Comparison of ENCODE assay signal across 8 cellular contexts in genomic region chr17:5078106-5079028, GRCh38. TPM values are rescaled to one million over a fixed set of nuclear protein-coding genes. Genes with fewer than 3 reads are reported as not detected.
DNase-seq lines count a peak whose midpoint lies in the region; ATAC-seq, FAIRE-seq and TF ChIP-seq lines count a peak whose summit lies in the region.

Gene ZFP3, plus strand, starts transcription at chr17:5078467. Its CDS starts 13,038 bp downstream, at chr17:5091505.

- H3K4me2 ChIP-seq in K562 (ENCODE audit: insufficient read depth, low read length) = no peak within 1 kb of the TSS

- H3K36me3 ChIP-seq in K562 (ENCODE audit: control insufficient read depth, insufficient read depth, low read length) = no peaks in the 10 kb centered on the region

- peaks cover 0 to 10% of the 10 kb centered on the region in 2 experiments; a peak in 2 of 5 replicates for H3K4me1 ChIP-seq in K562 (replicated peaks in 1 of 2; ENCODE audit: control insufficient read depth in 2 of 2, insufficient read depth in 2 of 2, low read length in 2 of 2)

- no peak within 1 kb of the TSS for H3K9ac ChIP-seq in K562 (ENCODE audit: insufficient read depth in 1 of 2, low read depth in 2 of 2, low read length in 2 of 2)

- ATAC-seq in GM21529 (IDR thresholded peaks at IDR 0.05; ENCODE audit: unreplicated experiment) = peak; percentile 77
- no peak for ATAC-seq in K562

- TF ChIP-seq CTCF in K562 (IDR thresholded peaks at IDR 0.05 in 2 of 3, conservative IDR thresholded peaks at IDR 0.05 in 1 of 3; ENCODE audit: insufficient read depth in 2 of 3, low read depth in 1 of 3, low read length in 3 of 3) = no peak

- H3K27ac ChIP-seq in K562 (ENCODE audit: extremely low read depth, low read depth, low read length) = no peak within 1 kb of the TSS

- peaks cover 2 to 9% of the 10 kb centered on the region in 2 experiments; a peak in 2 of 5 replicates for H3K27me3 ChIP-seq in K562 (ENCODE audit: control insufficient read depth in 2 of 2, insufficient read depth in 2 of 2, low read length in 2 of 2)

- no peaks in the 10 kb centered on the region for H3K9me1 ChIP-seq in K562 (ENCODE audit: control insufficient read depth, insufficient read depth, low read length)

- in situ Hi-C loops in K562 (cut with MboI) = no loop called here

- POLR2A ChIA-PET in K562 (lab: Yijun Ruan, JAX) = no interaction called here

- CTCF ChIA-PET in K562 (lab: Yijun Ruan, JAX; ENCODE audit: low intra/inter-chr PET ratio) = no interaction called here

- TF ChIP-seq EP300 in K562 (IDR thresholded peaks at IDR 0.05; ENCODE audit: low read length) = no peak

- no peak for TF ChIP-seq POLR2A in K562 (conservative IDR thresholded peaks at IDR 0.05)

- FAIRE-seq in K562 (lab: Jason Lieb, UNC) = no peak

- H3K4me3 ChIP-seq in K562 = no peak within 1 kb of the TSS

- intact Hi-C loops in K562 (cut with micrococcal nuclease) = no loop called here

- no peaks in the 10 kb centered on the region for H4K20me1 ChIP-seq in K562 (replicated peaks; ENCODE audit: control insufficient read depth, insufficient read depth, low read length)

- no peaks in the 10 kb centered on the region for H3K79me2 ChIP-seq in K562 (ENCODE audit: control insufficient read depth, insufficient read depth, low read length)

- WGBS in K562 (ENCODE audit: insufficient coverage, low coverage, missing lambda C conversion rate) = 38% methylated on average over 31 of the region's 75 CpGs

- DNase-seq in DMS79 (lab: John Stamatoyannopoulos, UW) (peak; percentile 93), NCI-H1092 (lab: John Stamatoyannopoulos, UW) (peak; percentile 73), T-helper 22 cell (ENCODE audit: low read depth) (peak; percentile 48), K562 (ENCODE audit: extremely low read depth in 1 of 4, low spot score in 3 of 4) (no peak), iPS-NIHi11 (ENCODE audit: low spot score) (peak; percentile 75), smooth muscle cell of the brain vasculature (ENCODE audit: low read depth, low spot score) (peak; percentile 43), islet precursor cell (no peak)

- no peak for TF ChIP-seq RAD21 in K562 (CRISPR knock-in tag; conservative IDR thresholded peaks at IDR 0.05 in 1 of 2, IDR thresholded peaks at IDR 0.05 in 1 of 2)

- H3K9me3 ChIP-seq in K562 (replicated peaks; ENCODE audit: control insufficient read depth, insufficient read depth, low read depth, low read length) = no peaks in the 10 kb centered on the region

- no peak within 1 kb of the TSS for H2AFZ ChIP-seq in K562 (ENCODE audit: low read depth, low read length)

- BruUV-seq in K562 (replicated peaks; lab: Mats Ljungman, UMichigan) = no TSS peak

TF ChIP-seq in K562, 482 proteins besides CTCF, POLR2A, EP300 and RAD21:
- TF ChIP-seq ZBTB11 (CRISPR knock-in tag; IDR thresholded peaks at IDR 0.05) (peak in 1 of 3 experiments; percentile 96; a peak in 2 of 6 replicates), MXI1 (IDR thresholded peaks at IDR 0.05; ENCODE audit: low read depth, low read length) (no peak), ZNF699 (CRISPR knock-in tag; IDR thresholded peaks at IDR 0.05; ENCODE audit: insufficient replicate concordance) (no peak)
- TF ChIP-seq, protein P1, sequence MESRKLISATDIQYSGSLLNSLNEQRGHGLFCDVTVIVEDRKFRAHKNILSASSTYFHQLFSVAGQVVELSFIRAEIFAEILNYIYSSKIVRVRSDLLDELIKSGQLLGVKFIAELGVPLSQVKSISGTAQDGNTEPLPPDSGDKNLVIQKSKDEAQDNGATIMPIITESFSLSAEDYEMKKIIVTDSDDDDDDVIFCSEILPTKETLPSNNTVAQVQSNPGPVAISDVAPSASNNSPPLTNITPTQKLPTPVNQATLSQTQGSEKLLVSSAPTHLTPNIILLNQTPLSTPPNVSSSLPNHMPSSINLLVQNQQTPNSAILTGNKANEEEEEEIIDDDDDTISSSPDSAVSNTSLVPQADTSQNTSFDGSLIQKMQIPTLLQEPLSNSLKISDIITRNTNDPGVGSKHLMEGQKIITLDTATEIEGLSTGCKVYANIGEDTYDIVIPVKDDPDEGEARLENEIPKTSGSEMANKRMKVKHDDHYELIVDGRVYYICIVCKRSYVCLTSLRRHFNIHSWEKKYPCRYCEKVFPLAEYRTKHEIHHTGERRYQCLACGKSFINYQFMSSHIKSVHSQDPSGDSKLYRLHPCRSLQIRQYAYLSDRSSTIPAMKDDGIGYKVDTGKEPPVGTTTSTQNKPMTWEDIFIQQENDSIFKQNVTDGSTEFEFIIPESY (CRISPR knock-in tag; IDR thresholded peaks at IDR 0.05) = 0 out of 2 replicates have a peak, but pooled peaks have one; percentile 47

RNA-seq across cellular contexts. Expression of gene ZFP3, which starts in this region (rescaled TPM):
- not detected in 2 replicates for total RNA-seq in K562 (2011; cell fraction: chromatin; rRNA removed; ENCODE audit: low replicate concordance)
- not detected in 2 replicates for total RNA-seq in K562 (2011; cell fraction: nucleolus; rRNA removed)
- not detected in 2 replicates for total RNA-seq in K562 (2011; cell fraction: nucleoplasm; rRNA removed)
- total RNA-seq in K562 (2014; rRNA removed) = not detected in 2 replicates
- not detected in 2 replicates for total RNA-seq in K562 (2014; rRNA removed; fragmentation: Illumina TruSeq; extraction: Trizol)
- not detected in 2 replicates for total RNA-seq in K562 (2015; rRNA removed; fragmentation: Illumina TruSeq; extraction: Trizol)
- 0.04 TPM in 1 of 2 replicates, not detected in the other for total RNA-seq in K562 (2021)
- polyA plus RNA-seq in K562 (2011; rRNA removed) = not detected in 2 replicates
- not detected in 2 replicates for polyA plus RNA-seq in K562 (2011; cell fraction: cytosol; rRNA removed)
- polyA plus RNA-seq in K562 (2011; cell fraction: nucleus; rRNA removed) = not detected in 2 replicates
- polyA plus RNA-seq in K562 (2012) = 0.03 TPM in 1 of 2 replicates, not detected in the other
- not detected in 2 replicates for polyA plus RNA-seq in K562 (2014; fragmentation: Illumina TruSeq; extraction: Trizol)
- polyA plus RNA-seq in K562 (2014; fragmentation: Nextera tagmentation; extraction: Ambion mirVana) = not detected
- not detected in 2 replicates for polyA plus RNA-seq in K562 (2014; rRNA removed)
- polyA minus RNA-seq in K562 (2011; rRNA and poly(A)+ RNA removed) = not detected in 2 replicates
- polyA minus RNA-seq in K562 (2011; cell fraction: cytosol; rRNA and poly(A)+ RNA removed) = not detected in 2 replicates
- not detected in 2 replicates for polyA minus RNA-seq in K562 (2011; cell fraction: nucleus; rRNA and poly(A)+ RNA removed)

Comparison
In these comparisons a context has a peak if more than half of its experiments do, and no peak if none do; other contexts are left out.
1. DNase-seq: peak in DMS79 (single experiment), NCI-H1092 (single experiment), T-helper 22 cell (single experiment), iPS-NIHi11 (single experiment) and smooth muscle cell of the brain vasculature (single experiment); none in K562 (0 of 4) and islet precursor cell (single experiment).